ENCODE assay signal across 7 cellular contexts in genomic region chr2:20450201-20451108, GRCh38. TPM values are rescaled to one million over a fixed set of nuclear protein-coding genes. Genes with fewer than 3 reads are reported as not detected.
DNase-seq lines count a peak whose midpoint lies in the region; ATAC-seq, FAIRE-seq and TF ChIP-seq lines count a peak whose summit lies in the region.

No MANE protein-coding gene starts in this region.

- H3K27ac Mint-ChIP-seq in type B pancreatic cell, result peak overlapping the region; percentile 78
- H3K27ac Mint-ChIP-seq in activated CD4-positive, alpha-beta T cell treated with anti-CD3 and anti-CD28 coated beads, Interleukin-2, amount 10 ng/mL, durations not matched to agents 24 days and 14 days, result no peak overlapping the region

- no peak overlapping the region for H3K9ac ChIP-seq in endocrine pancreas (ENCODE audit: control insufficient read depth, insufficient read depth, low read length)

- peak overlapping the region; percentile 81 for H3K4me3 ChIP-seq in endocrine pancreas (ENCODE audit: control insufficient read depth, insufficient read depth, low read length)

- peaks cover 3% of the 10 kb centered on the region for H3K27me3 Mint-ChIP-seq in type B pancreatic cell
- H3K27me3 Mint-ChIP-seq in activated CD4-positive, alpha-beta T cell treated with anti-CD3 and anti-CD28 coated beads, Interleukin-2, amount 10 ng/mL, durations not matched to agents 24 days and 14 days, result peaks cover 44% of the 10 kb centered on the region

- no peak for TF ChIP-seq CTCF in type B pancreatic cell (conservative IDR thresholded peaks at IDR 0.05)

- H3K27me3 ChIP-seq in endocrine pancreas (ENCODE audit: control insufficient read depth, insufficient read depth, low read length), result no peaks in the 10 kb centered on the region

- no peak for FAIRE-seq in RCC 7860 (lab: Jason Lieb, UNC)

- intact Hi-C loops in activated CD4-positive, alpha-beta T cell treated with anti-CD3 and anti-CD28 coated beads, Interleukin-2, amount 10 ng/mL, durations not matched to agents 24 days and 14 days (cut with micrococcal nuclease), result no loop called here

- no peak for ATAC-seq in activated CD4-positive, CD25-positive, alpha-beta regulatory T cell treated with anti-CD3 and anti-CD28 coated beads, Interleukin-2, amount 50 U/mL, for 24 hours

- no peaks in the 10 kb centered on the region for H3K9me3 ChIP-seq in endocrine pancreas (ENCODE audit: control insufficient read depth, low read length)

- H3K36me3 Mint-ChIP-seq in type B pancreatic cell, result no peaks in the 10 kb centered on the region
- H3K36me3 Mint-ChIP-seq in activated CD4-positive, alpha-beta T cell treated with anti-CD3 and anti-CD28 coated beads, Interleukin-2, amount 10 ng/mL, durations not matched to agents 24 days and 14 days (ENCODE audit: low read depth), result no peaks in the 10 kb centered on the region

- H3K9me3 Mint-ChIP-seq in type B pancreatic cell, result no peaks in the 10 kb centered on the region
- no peaks in the 10 kb centered on the region for H3K9me3 Mint-ChIP-seq in activated CD4-positive, alpha-beta T cell treated with anti-CD3 and anti-CD28 coated beads, Interleukin-2, amount 10 ng/mL, durations not matched to agents 24 days and 14 days

- DNase-seq in NCI-H226 (peak; percentile 92), medulla oblongata (ENCODE audit: extremely low spot score) (peak; percentile 97), type B pancreatic cell (ENCODE audit: extremely low spot score, unreplicated experiment) (no peak), RCC 7860 (ENCODE audit: low spot score) (no peak)
- DNase-seq in activated CD4-positive, alpha-beta T cell treated with anti-CD3 and anti-CD28 coated beads, Interleukin-2, amount 10 ng/mL, durations not matched to agents 24 days and 14 days, result no peak

- H3K4me3 Mint-ChIP-seq in type B pancreatic cell, result peak overlapping the region; percentile 87
- no peak overlapping the region for H3K4me3 Mint-ChIP-seq in activated CD4-positive, alpha-beta T cell treated with anti-CD3 and anti-CD28 coated beads, Interleukin-2, amount 10 ng/mL, durations not matched to agents 24 days and 14 days

- H3K4me1 ChIP-seq in endocrine pancreas (ENCODE audit: control insufficient read depth, insufficient read depth, low read length), result peaks cover 9% of the 10 kb centered on the region

- no peaks in the 10 kb centered on the region for H3K36me3 ChIP-seq in endocrine pancreas (ENCODE audit: control insufficient read depth, insufficient read depth, low read length)

- H3K4me1 Mint-ChIP-seq in type B pancreatic cell (ENCODE audit: unreplicated experiment), result peaks cover 20% of the 10 kb centered on the region
- peaks cover 4% of the 10 kb centered on the region for H3K4me1 Mint-ChIP-seq in activated CD4-positive, alpha-beta T cell treated with anti-CD3 and anti-CD28 coated beads, Interleukin-2, amount 10 ng/mL, durations not matched to agents 24 days and 14 days

RNA-seq across cellular contexts. Expression of gene RHOB, which starts 3.6 kb away (rescaled TPM):
- total RNA-seq in type B pancreatic cell (ENCODE audit: low replicate concordance), result 82.8 and 83.5 TPM in 2 replicates
- 16.4 and 18.5 TPM in 2 replicates for total RNA-seq in activated CD4-positive, alpha-beta T cell treated with anti-CD3 and anti-CD28 coated beads, Interleukin-2, amount 10 ng/mL, durations not matched to agents 24 days and 14 days

Comparison
In these comparisons a context has a peak if more than half of its experiments do, and no peak if none do; other contexts are left out.
1. DNase-seq: peak in NCI-H226 (single experiment) and medulla oblongata (single experiment); none in type B pancreatic cell (single experiment), RCC 7860 (single experiment) and activated CD4-positive, alpha-beta T cell treated with anti-CD3 and anti-CD28 coated beads, Interleukin-2, amount 10 ng/mL, durations not matched to agents 24 days and 14 days (single experiment).